Comparison of ENCODE assay signal across 2 cellular contexts in genomic region chr3:95752199-95752598, GRCh38.
TF ChIP-seq lines count a peak whose summit lies in the region.

No MANE protein-coding gene starts in this region.

TF ChIP-seq in WTC11, 78 proteins besides CTCF, POLR2A, EP300 and RAD21:
- TF ChIP-seq, protein P1, sequence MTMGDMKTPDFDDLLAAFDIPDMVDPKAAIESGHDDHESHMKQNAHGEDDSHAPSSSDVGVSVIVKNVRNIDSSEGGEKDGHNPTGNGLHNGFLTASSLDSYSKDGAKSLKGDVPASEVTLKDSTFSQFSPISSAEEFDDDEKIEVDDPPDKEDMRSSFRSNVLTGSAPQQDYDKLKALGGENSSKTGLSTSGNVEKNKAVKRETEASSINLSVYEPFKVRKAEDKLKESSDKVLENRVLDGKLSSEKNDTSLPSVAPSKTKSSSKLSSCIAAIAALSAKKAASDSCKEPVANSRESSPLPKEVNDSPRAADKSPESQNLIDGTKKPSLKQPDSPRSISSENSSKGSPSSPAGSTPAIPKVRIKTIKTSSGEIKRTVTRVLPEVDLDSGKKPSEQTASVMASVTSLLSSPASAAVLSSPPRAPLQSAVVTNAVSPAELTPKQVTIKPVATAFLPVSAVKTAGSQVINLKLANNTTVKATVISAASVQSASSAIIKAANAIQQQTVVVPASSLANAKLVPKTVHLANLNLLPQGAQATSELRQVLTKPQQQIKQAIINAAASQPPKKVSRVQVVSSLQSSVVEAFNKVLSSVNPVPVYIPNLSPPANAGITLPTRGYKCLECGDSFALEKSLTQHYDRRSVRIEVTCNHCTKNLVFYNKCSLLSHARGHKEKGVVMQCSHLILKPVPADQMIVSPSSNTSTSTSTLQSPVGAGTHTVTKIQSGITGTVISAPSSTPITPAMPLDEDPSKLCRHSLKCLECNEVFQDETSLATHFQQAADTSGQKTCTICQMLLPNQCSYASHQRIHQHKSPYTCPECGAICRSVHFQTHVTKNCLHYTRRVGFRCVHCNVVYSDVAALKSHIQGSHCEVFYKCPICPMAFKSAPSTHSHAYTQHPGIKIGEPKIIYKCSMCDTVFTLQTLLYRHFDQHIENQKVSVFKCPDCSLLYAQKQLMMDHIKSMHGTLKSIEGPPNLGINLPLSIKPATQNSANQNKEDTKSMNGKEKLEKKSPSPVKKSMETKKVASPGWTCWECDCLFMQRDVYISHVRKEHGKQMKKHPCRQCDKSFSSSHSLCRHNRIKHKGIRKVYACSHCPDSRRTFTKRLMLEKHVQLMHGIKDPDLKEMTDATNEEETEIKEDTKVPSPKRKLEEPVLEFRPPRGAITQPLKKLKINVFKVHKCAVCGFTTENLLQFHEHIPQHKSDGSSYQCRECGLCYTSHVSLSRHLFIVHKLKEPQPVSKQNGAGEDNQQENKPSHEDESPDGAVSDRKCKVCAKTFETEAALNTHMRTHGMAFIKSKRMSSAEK (CRISPR knock-in tag; IDR thresholded peaks at IDR 0.05; ENCODE audit: borderline replicate concordance) = no peak
- TF ChIP-seq ATF1 (CRISPR knock-in tag; IDR thresholded peaks at IDR 0.05) = no peak
- TF ChIP-seq, protein P2, sequence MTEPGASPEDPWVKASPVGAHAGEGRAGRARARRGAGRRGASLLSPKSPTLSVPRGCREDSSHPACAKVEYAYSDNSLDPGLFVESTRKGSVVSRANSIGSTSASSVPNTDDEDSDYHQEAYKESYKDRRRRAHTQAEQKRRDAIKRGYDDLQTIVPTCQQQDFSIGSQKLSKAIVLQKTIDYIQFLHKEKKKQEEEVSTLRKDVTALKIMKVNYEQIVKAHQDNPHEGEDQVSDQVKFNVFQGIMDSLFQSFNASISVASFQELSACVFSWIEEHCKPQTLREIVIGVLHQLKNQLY (CRISPR knock-in tag; IDR thresholded peaks at IDR 0.05) = no peak
- TF ChIP-seq ZNF671 (CRISPR knock-in tag; IDR thresholded peaks at IDR 0.05) = no peak
- TF ChIP-seq, protein P3, sequence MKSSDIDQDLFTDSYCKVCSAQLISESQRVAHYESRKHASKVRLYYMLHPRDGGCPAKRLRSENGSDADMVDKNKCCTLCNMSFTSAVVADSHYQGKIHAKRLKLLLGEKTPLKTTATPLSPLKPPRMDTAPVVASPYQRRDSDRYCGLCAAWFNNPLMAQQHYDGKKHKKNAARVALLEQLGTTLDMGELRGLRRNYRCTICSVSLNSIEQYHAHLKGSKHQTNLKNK (CRISPR knock-in tag; IDR thresholded peaks at IDR 0.05) = no peak
- no peak for TF ChIP-seq CREB1 (CRISPR knock-in tag; IDR thresholded peaks at IDR 0.05)
- no peak for TF ChIP-seq ZNF423 (CRISPR knock-in tag; IDR thresholded peaks at IDR 0.05)
- TF ChIP-seq GABPB1 (CRISPR knock-in tag; IDR thresholded peaks at IDR 0.05) = no peak
- no peak for TF ChIP-seq AR (CRISPR knock-in tag; IDR thresholded peaks at IDR 0.05)

TF ChIP-seq in HepG2, 621 proteins besides CTCF, POLR2A, EP300 and RAD21 (continued from another document):
- TF ChIP-seq ZNF335 (CRISPR knock-in tag; IDR thresholded peaks at IDR 0.05) (no peak), DPF2 (CRISPR knock-in tag; IDR thresholded peaks at IDR 0.05; ENCODE audit: borderline replicate concordance, low read depth) (no peak), TOPORS (CRISPR knock-in tag; IDR thresholded peaks at IDR 0.05) (no peak), DDIT3 (CRISPR knock-in tag; IDR thresholded peaks at IDR 0.05) (no peak)
